10 cellular contexts compared by ENCODE assay signal in genomic region chr5:143398053-143398355, GRCh38. TPM values are rescaled to one million over a fixed set of nuclear protein-coding genes. Genes with fewer than 3 reads are reported as not detected.
DNase-seq lines count a peak whose midpoint lies in the region; ATAC-seq and TF ChIP-seq lines count a peak whose summit lies in the region.
"Had no signal": no experiment of that assay in that cellular context is flagged by ENCODE, and none has a peak within 500 bp of the region (broad histone marks: within the 10 kb centered on the region; RNA-seq: fewer than 3 reads in every experiment).

No MANE protein-coding gene starts in this region.

- peak overlapping the region; percentile 88 for H3K4me3 Mint-ChIP-seq in T-helper 1 cell treated with Interleukin-12 subunit alpha and Interleukin-12 subunit beta and Interleukin-4 antibody, amounts not matched to agents 30 μg/mL and 1 μg/mL, for 36 hours
- peak overlapping the region; percentile 90 for H3K4me3 Mint-ChIP-seq in activated B cell treated with CpG ODN at 0.5 μM for 24 hours

- no peak for TF ChIP-seq POLR2A in spleen (IDR thresholded peaks at IDR 0.05)

- peaks cover 53 to 94% (median 91%) of the 10 kb centered on the region in 6 donors for H3K4me1 ChIP-seq in spleen

- no peaks in the 10 kb centered on the region for H3K27me3 ChIP-seq in spleen (replicated peaks in 1 of 7)

- intact Hi-C loops in activated B cell treated with CpG ODN at 0.5 μM for 24 hours (cut with micrococcal nuclease): no loop called here
- intact Hi-C loops in spleen (cut with DNase I; ENCODE audit: low total_unique reads): no loop called here

- H3K9me3 Mint-ChIP-seq in T-helper 1 cell treated with Interleukin-12 subunit alpha and Interleukin-12 subunit beta and Interleukin-4 antibody, amounts not matched to agents 30 μg/mL and 1 μg/mL, for 36 hours: no peaks in the 10 kb centered on the region
- no peaks in the 10 kb centered on the region for H3K9me3 Mint-ChIP-seq in activated B cell treated with CpG ODN at 0.5 μM for 24 hours

- H3K4me1 Mint-ChIP-seq in T-helper 1 cell treated with Interleukin-12 subunit alpha and Interleukin-12 subunit beta and Interleukin-4 antibody, amounts not matched to agents 30 μg/mL and 1 μg/mL, for 36 hours (ENCODE audit: low read depth): peaks cover 68% of the 10 kb centered on the region
- H3K4me1 Mint-ChIP-seq in activated B cell treated with CpG ODN at 0.5 μM for 24 hours: peaks cover 90% of the 10 kb centered on the region

- H3K9me3 ChIP-seq in spleen: no peaks in the 10 kb centered on the region

- H3K36me3 ChIP-seq in spleen: peaks cover 0 to 14% (median 0%) of the 10 kb centered on the region in 6 donors

- CTCF ChIA-PET in activated B cell treated with CpG ODN at 0.5 μM for 24 hours (lab: Charles Lee): interaction anchor here (1.5 kb wide), 1 partner anchor 395 kb away, joined by 3 read pairs; no protein-coding TSS in a partner anchor

- ATAC-seq in activated B cell treated with CpG ODN at 0.5 μM for 24 hours (ENCODE audit: low read depth) (no peak), GM18870 (IDR thresholded peaks at IDR 0.05; ENCODE audit: unreplicated experiment) (no peak)

- peak overlapping the region; percentile 69 for H3K4me3 ChIP-seq in fibroblast of the aortic adventitia (ENCODE audit: low read depth, low read length)
- peak overlapping the region in 7 of 8 donors; percentile 2 to 89 (median 82) for H3K4me3 ChIP-seq in spleen

- H3K36me3 Mint-ChIP-seq in T-helper 1 cell treated with Interleukin-12 subunit alpha and Interleukin-12 subunit beta and Interleukin-4 antibody, amounts not matched to agents 30 μg/mL and 1 μg/mL, for 36 hours (ENCODE audit: low read depth): peaks cover 44% of the 10 kb centered on the region
- H3K36me3 Mint-ChIP-seq in activated B cell treated with CpG ODN at 0.5 μM for 24 hours (ENCODE audit: low read depth): peaks cover 39% of the 10 kb centered on the region

- H3K27me3 Mint-ChIP-seq in T-helper 1 cell treated with Interleukin-12 subunit alpha and Interleukin-12 subunit beta and Interleukin-4 antibody, amounts not matched to agents 30 μg/mL and 1 μg/mL, for 36 hours (ENCODE audit: low read depth): no peaks in the 10 kb centered on the region
- no peaks in the 10 kb centered on the region for H3K27me3 Mint-ChIP-seq in activated B cell treated with CpG ODN at 0.5 μM for 24 hours

- DNase-seq in T-helper 1 cell: no peak
- no peak for DNase-seq in activated B cell treated with CpG ODN at 0.5 μM for 24 hours
- no peak for DNase-seq in fibroblast of the aortic adventitia (ENCODE audit: low read depth)
- no peak for DNase-seq in spleen
- DNase-seq in OCI-M2 (lab: John Stamatoyannopoulos, UW; ENCODE audit: unreplicated experiment): no peak
- DNase-seq in GM03348 (ENCODE audit: low spot score): no peak
- DNase-seq: dermis blood vessel endothelial cell, NCI-H2107 had no signal

- POLR2A ChIA-PET in activated B cell treated with CpG ODN at 0.5 μM for 24 hours (lab: Charles Lee): interaction anchor here (0.6 to 1.0 kb wide), 3 partner anchors 22 to 396 kb away, joined by 4 to 7 read pairs (median 5); no protein-coding TSS in a partner anchor

- no peak overlapping the region for H3K27ac Mint-ChIP-seq in T-helper 1 cell treated with Interleukin-12 subunit alpha and Interleukin-12 subunit beta and Interleukin-4 antibody, amounts not matched to agents 30 μg/mL and 1 μg/mL, for 36 hours
- H3K27ac Mint-ChIP-seq in activated B cell treated with CpG ODN at 0.5 μM for 24 hours: no peak overlapping the region

- no peak for TF ChIP-seq CTCF in activated B cell treated with CpG ODN at 0.5 μM for 24 hours (IDR thresholded peaks at IDR 0.05)
- TF ChIP-seq CTCF in fibroblast of the aortic adventitia (IDR thresholded peaks at IDR 0.05; ENCODE audit: insufficient read depth, low read length): no peak
- TF ChIP-seq CTCF in spleen (IDR thresholded peaks at IDR 0.05 in 8 of 11, conservative IDR thresholded peaks at IDR 0.05 in 3 of 11): no peak

- 59 to 85% (median 72%) methylated on average over 2 of the region's 2 CpGs for WGBS in spleen, 5 donors

- H3K27ac ChIP-seq in spleen: peak overlapping the region in 2 of 8 donors; percentile 38 to 99

RNA-seq across cellular contexts. Expression of gene NR3C1, which starts 5.5 kb away (rescaled TPM):
- total RNA-seq in activated B cell treated with CpG ODN at 0.5 μM for 24 hours (105 and 110 TPM in 2 replicates), fibroblast of the aortic adventitia (ENCODE audit: low replicate concordance) (132 and 147 TPM in 2 replicates), spleen (10 to 100 TPM; 58.4 to 97.8 (median 85.0) TPM)
- 10 to 100 TPM; 18.2 to 23.2 (median 20.6) TPM for polyA plus RNA-seq in spleen
